ENCODE assay signal across 8 cellular contexts in the genomic region with DNA sequence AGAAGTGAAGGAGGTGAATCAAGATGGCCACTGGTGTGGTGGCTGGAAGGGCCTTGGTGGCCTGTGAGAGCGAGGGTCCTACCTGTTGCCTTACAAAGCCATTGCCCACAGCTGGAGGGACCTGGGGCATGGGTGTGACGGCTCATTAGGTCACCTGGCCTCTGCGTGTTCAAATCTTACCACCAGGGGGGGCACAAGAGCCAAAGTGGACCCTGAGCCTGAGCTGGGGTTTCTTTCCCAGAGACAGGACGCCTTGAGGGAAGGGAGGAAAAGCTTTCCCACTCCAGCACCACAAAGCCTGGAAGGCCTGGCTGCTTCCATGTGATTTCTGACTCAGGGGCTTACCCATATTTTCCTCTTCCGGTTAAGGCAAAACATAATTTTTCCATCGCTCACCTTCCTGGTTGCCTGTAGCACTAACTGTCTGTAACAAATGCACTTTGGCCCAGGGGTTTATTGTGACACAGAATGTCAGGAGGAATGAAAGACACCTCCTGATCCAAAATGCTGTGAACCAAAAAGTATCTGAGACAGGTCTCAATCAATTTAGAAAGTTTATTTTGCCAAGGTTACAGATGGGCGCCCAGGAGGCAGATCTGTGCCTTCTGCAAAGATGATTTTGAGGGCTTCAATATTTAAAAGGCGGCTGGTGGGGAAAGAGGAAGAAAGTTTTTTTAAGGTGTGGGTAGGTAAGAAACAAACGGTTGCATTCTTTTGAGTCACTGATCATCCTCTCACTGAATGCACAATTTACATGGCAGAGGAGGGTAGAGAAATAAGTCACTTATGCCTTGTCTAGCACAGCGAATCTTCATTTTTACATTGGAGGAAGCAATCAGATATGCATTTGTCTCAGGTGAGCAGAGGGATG. TPM values are rescaled to one million over a fixed set of nuclear protein-coding genes. Genes with fewer than 3 reads are reported as not detected.
DNase-seq lines count a peak whose midpoint lies in the region; ATAC-seq, FAIRE-seq and TF ChIP-seq lines count a peak whose summit lies in the region.

No MANE protein-coding gene starts in this region.

- ATAC-seq in T-helper 17 cell = peak; percentile 83
- ATAC-seq in HG02970 (IDR thresholded peaks at IDR 0.05; ENCODE audit: low FRiP score, unreplicated experiment) = no peak

- H3K4me2 ChIP-seq in astrocyte (ENCODE audit: low read length) = peak overlapping the region; percentile 11

- H3K4me3 ChIP-seq in astrocyte (ENCODE audit: insufficient read depth, low read depth, low read length) = no peak overlapping the region
- no peak overlapping the region for H3K4me3 ChIP-seq in sigmoid colon

- peaks cover 2% of the 10 kb centered on the region for H3K79me2 ChIP-seq in astrocyte (ENCODE audit: insufficient read depth, low read length)

- no peaks in the 10 kb centered on the region for H3K36me3 ChIP-seq in astrocyte (ENCODE audit: insufficient read depth, low read length)
- no peaks in the 10 kb centered on the region for H3K36me3 ChIP-seq in sigmoid colon

- no peak overlapping the region for H3K27ac Mint-ChIP-seq in T-helper 17 cell
- peak overlapping the region; percentile 72 for H3K27ac Mint-ChIP-seq in astrocyte (ENCODE audit: unreplicated experiment)

- H3K27me3 ChIP-seq in astrocyte (ENCODE audit: insufficient read depth, low read length) (no peaks in the 10 kb centered on the region), sigmoid colon (no peaks in the 10 kb centered on the region)

- no peaks in the 10 kb centered on the region for H3K9me3 Mint-ChIP-seq in astrocyte (ENCODE audit: unreplicated experiment)

- H2AFZ ChIP-seq in astrocyte (ENCODE audit: low read depth, low read length) = peak overlapping the region; percentile 26

- 23 to 38% methylated on average over 10 of the region's 10 CpGs for WGBS in sigmoid colon, 2 donors

- H3K4me3 Mint-ChIP-seq in T-helper 17 cell = no peak overlapping the region
- peak overlapping the region; percentile 18 for H3K4me3 Mint-ChIP-seq in astrocyte (ENCODE audit: unreplicated experiment)

- peak in 1 of 4 donors; percentile 46 for TF ChIP-seq EP300 in sigmoid colon (IDR thresholded peaks at IDR 0.05)

- intact Hi-C loops in sigmoid colon (cut with DNase I) = loop anchor here (1.0 to 2.0 kb wide), 3 partner anchors 82 to 133 kb away; no protein-coding TSS in a partner anchor

- no peak overlapping the region for H3K27ac ChIP-seq in astrocyte (ENCODE audit: low read depth, low read length)
- H3K27ac ChIP-seq in sigmoid colon = peak overlapping the region; percentile 56 to 78 (median 74)

- FAIRE-seq in astrocyte (lab: Jason Lieb, UNC) = no peak

- H3K9me3 ChIP-seq in T-helper 17 cell (ENCODE audit: control insufficient read depth, low read length, poor library complexity, severe bottlenecking) (no peaks in the 10 kb centered on the region), astrocyte (ENCODE audit: insufficient read depth, low read depth, low read length) (no peaks in the 10 kb centered on the region), sigmoid colon (no peaks in the 10 kb centered on the region)

- H3K36me3 Mint-ChIP-seq in T-helper 17 cell (ENCODE audit: low read depth) (peaks cover 2% of the 10 kb centered on the region), astrocyte (ENCODE audit: low read depth, unreplicated experiment) (no peaks in the 10 kb centered on the region)

- H3K4me1 Mint-ChIP-seq in T-helper 17 cell = peaks cover 14% of the 10 kb centered on the region
- H3K4me1 Mint-ChIP-seq in astrocyte (ENCODE audit: low read depth, unreplicated experiment) = peaks cover 14% of the 10 kb centered on the region

- peak; percentile 18 to 46 for DNase-seq in NOMO-1 (lab: John Stamatoyannopoulos, UW; ENCODE audit: unreplicated experiment in 2 of 2)
- DNase-seq in NOMO-1 treated with dmso at 0.1 percent for 144 hours (lab: John Stamatoyannopoulos, UW; ENCODE audit: unreplicated experiment) = no peak
- DNase-seq in MV-4-11 (lab: John Stamatoyannopoulos, UW) = peak; percentile 46
- peak; percentile 55 to 68 (median 56) for DNase-seq in T-helper 17 cell
- peak; percentile 74 for DNase-seq in astrocyte (ENCODE audit: low read depth)
- DNase-seq in hepatic stellate cell (ENCODE audit: low spot score) = peak; percentile 98
- peak; percentile 94 for DNase-seq in sigmoid colon

- H3K27me3 Mint-ChIP-seq in T-helper 17 cell (peaks cover 53% of the 10 kb centered on the region), astrocyte (ENCODE audit: low read depth, unreplicated experiment) (peaks cover 7% of the 10 kb centered on the region)

- no peak for TF ChIP-seq POLR2A in sigmoid colon (IDR thresholded peaks at IDR 0.05)

- H3K9ac ChIP-seq in astrocyte (ENCODE audit: low read length) = no peak overlapping the region

- H3K4me1 ChIP-seq in astrocyte (ENCODE audit: insufficient read depth, low read length) (peaks cover 14% of the 10 kb centered on the region), sigmoid colon (peaks cover 0 to 32% (median 17%) of the 10 kb centered on the region in 4 donors)

- H4K20me1 ChIP-seq in astrocyte (ENCODE audit: insufficient read depth, low read length) = no peaks in the 10 kb centered on the region

- peak; percentile 89 for TF ChIP-seq CTCF in astrocyte (IDR thresholded peaks at IDR 0.05; ENCODE audit: insufficient read depth, low read depth, low read length)
- peak; percentile 90 to 99 (median 96) for TF ChIP-seq CTCF in sigmoid colon (IDR thresholded peaks at IDR 0.05)

RNA-seq across cellular contexts. Expression of a gene that starts 4.3 kb away (rescaled TPM):
- total RNA-seq in T-helper 17 cell (10 to 100 TPM in 1 of 2 donors, 1 to 10 TPM in 1; 2.4 to 28.0 TPM), astrocyte (46.0 and 52.2 TPM in 2 replicates), sigmoid colon (100 to 1,000 TPM; 240 to 453 (median 303) TPM)
- polyA plus RNA-seq in sigmoid colon = 100 to 1,000 TPM; 180 to 548 (median 335) TPM
